In genomic region chr6:43143235-43144124, GRCh38 we compare ENCODE assay signal across 8 cellular contexts. TPM values are rescaled to one million over a fixed set of nuclear protein-coding genes. Genes with fewer than 3 reads are reported as not detected.
DNase-seq lines count a peak whose midpoint lies in the region; ATAC-seq and TF ChIP-seq lines count a peak whose summit lies in the region.

No MANE protein-coding gene starts in this region.

- H3K4me1 Mint-ChIP-seq in nephron, result peaks cover 28% of the 10 kb centered on the region

- TF ChIP-seq CTCF in Peyer's patch (IDR thresholded peaks at IDR 0.05), result peak; percentile 70 to 93 (median 90)
- peak; percentile 96 to 99 (median 97) for TF ChIP-seq CTCF in nephron (IDR thresholded peaks at IDR 0.05; ENCODE audit: unreplicated experiment in 3 of 3)

- peak in 1 of 2 donors; percentile 8 for TF ChIP-seq POLR2A in Peyer's patch (IDR thresholded peaks at IDR 0.05)

- H3K9me3 Mint-ChIP-seq in nephron, result no peaks in the 10 kb centered on the region

- peak overlapping the region; percentile 94 to 99 (median 98) for H3K27ac Mint-ChIP-seq in nephron

- DNase-seq in A172 (ENCODE audit: low spot score), result peak; percentile 65
- peak; percentile 89 for DNase-seq in KBM-7
- peak; percentile 57 to 88 (median 85) for DNase-seq in Peyer's patch
- DNase-seq in activated T-helper 1 cell treated with anti-CD3 and anti-CD28 coated beads, Interleukin-2, amount 50 U/mL, for 16 hours (ENCODE audit: low read depth in 1 of 2, low spot score in 1 of 2), result peak; percentile 37 to 63
- DNase-seq in fibroblast of peridontal ligament (ENCODE audit: extremely low read depth), result peak; percentile 91
- DNase-seq in stimulated activated naive CD4-positive, alpha-beta T cell (lab: John Stamatoyannopoulos, UW), result peak; percentile 32 to 82 (median 68)

- H3K4me3 Mint-ChIP-seq in nephron, result peak overlapping the region; percentile 49 to 53 (median 51)

- in situ Hi-C loops in KBM-7 (cut with MboI; ENCODE audit: low pct_unique_long_range_greater_than_20kb, low sequenced_read_pairs), result no loop called here

- H3K27ac ChIP-seq in Peyer's patch, result peak overlapping the region in 1 of 4 donors; percentile 20

- H3K36me3 Mint-ChIP-seq in nephron (ENCODE audit: low read depth), result peaks cover 38% of the 10 kb centered on the region

- H3K4me3 ChIP-seq in Peyer's patch, result no peak overlapping the region

- peak; percentile 81 for ATAC-seq in GM18868 (IDR thresholded peaks at IDR 0.05; ENCODE audit: unreplicated experiment)

- H3K4me1 ChIP-seq in Peyer's patch, result peaks cover 0 to 9% (median 6%) of the 10 kb centered on the region in 4 donors

- H3K9me3 ChIP-seq in Peyer's patch, result no peaks in the 10 kb centered on the region

- no peaks in the 10 kb centered on the region for H3K36me3 ChIP-seq in Peyer's patch

- H3K27me3 Mint-ChIP-seq in nephron (ENCODE audit: low read depth), result no peaks in the 10 kb centered on the region

- no peaks in the 10 kb centered on the region for H3K27me3 ChIP-seq in Peyer's patch

RNA-seq across cellular contexts. Expression of gene SRF, which starts 27.6 kb away (rescaled TPM):
- total RNA-seq in A172 (2014; rRNA removed; shearing (Covaris generic)), result 15.7 and 18.0 TPM in 2 replicates
- 10 to 100 TPM; 23.1 to 29.7 (median 26.4) TPM for total RNA-seq in Peyer's patch

RNA-seq across cellular contexts. Expression of gene CUL9, which starts 38.5 kb away (rescaled TPM):
- total RNA-seq in A172 (2014; rRNA removed; shearing (Covaris generic)), result 17.5 and 19.6 TPM in 2 replicates
- 100 to 1,000 TPM in 1 of 4 donors, 10 to 100 TPM in 3; 55.5 to 114 (median 85.5) TPM for total RNA-seq in Peyer's patch
